ENCODE assay signal across 8 cellular contexts in genomic region chr6:52419809-52420667, GRCh38.
DNase-seq lines count a peak whose midpoint lies in the region; ATAC-seq and TF ChIP-seq lines count a peak whose summit lies in the region.

A gene with protein sequence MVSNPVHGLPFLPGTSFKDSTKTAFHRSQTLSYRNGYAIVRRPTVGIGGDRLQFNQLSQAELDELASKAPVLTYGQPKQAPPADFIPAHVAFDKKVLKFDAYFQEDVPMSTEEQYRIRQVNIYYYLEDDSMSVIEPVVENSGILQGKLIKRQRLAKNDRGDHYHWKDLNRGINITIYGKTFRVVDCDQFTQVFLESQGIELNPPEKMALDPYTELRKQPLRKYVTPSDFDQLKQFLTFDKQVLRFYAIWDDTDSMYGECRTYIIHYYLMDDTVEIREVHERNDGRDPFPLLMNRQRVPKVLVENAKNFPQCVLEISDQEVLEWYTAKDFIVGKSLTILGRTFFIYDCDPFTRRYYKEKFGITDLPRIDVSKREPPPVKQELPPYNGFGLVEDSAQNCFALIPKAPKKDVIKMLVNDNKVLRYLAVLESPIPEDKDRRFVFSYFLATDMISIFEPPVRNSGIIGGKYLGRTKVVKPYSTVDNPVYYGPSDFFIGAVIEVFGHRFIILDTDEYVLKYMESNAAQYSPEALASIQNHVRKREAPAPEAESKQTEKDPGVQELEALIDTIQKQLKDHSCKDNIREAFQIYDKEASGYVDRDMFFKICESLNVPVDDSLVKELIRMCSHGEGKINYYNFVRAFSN (plus strand): TSS chr6:52420342. CDS start chr6:52420411, 69 bp downstream.

- H3K27ac ChIP-seq in cingulate gyrus (ENCODE audit: low read depth, low read length), result peak within 1 kb of the TSS; percentile 85

- TF ChIP-seq POLR2A in GM19193 (IDR thresholded peaks at IDR 0.05; ENCODE audit: extremely low read depth, insufficient read depth, insufficient read length), result peak; percentile 92

- DNase-seq in Ammon's horn (ENCODE audit: low spot score) (peak; percentile 99), NCI-H510A (lab: John Stamatoyannopoulos, UW) (peak; percentile 100), kidney tubule cell (ENCODE audit: low spot score) (peak; percentile 99)
- peak; percentile 97 to 99 for DNase-seq in activated CD4-positive, alpha-beta T cell treated with anti-CD3 and anti-CD28 coated beads for 24 hours (ENCODE audit: low read depth in 2 of 2)
- DNase-seq in stimulated activated CD4-positive, alpha-beta T cell treated with anti-CD3 and anti-CD28 coated beads, Interleukin-1b, Interleukin-23, amount 100 ng/mL, for 24 hours (ENCODE audit: low read depth in 4 of 4, low spot score in 1 of 4), result peak; percentile 95 to 98 (median 98)

- ATAC-seq in HG03432 (IDR thresholded peaks at IDR 0.05; ENCODE audit: unreplicated experiment), result peak; percentile 95

Comparison
In these comparisons a context has a peak if more than half of its experiments do, and no peak if none do; other contexts are left out.
1. Peak in every context shown above with its lines: DNase-seq, ATAC-seq and H3K27ac ChIP-seq.